Comparison of ENCODE assay signal across 16 cellular contexts in the genomic region with DNA sequence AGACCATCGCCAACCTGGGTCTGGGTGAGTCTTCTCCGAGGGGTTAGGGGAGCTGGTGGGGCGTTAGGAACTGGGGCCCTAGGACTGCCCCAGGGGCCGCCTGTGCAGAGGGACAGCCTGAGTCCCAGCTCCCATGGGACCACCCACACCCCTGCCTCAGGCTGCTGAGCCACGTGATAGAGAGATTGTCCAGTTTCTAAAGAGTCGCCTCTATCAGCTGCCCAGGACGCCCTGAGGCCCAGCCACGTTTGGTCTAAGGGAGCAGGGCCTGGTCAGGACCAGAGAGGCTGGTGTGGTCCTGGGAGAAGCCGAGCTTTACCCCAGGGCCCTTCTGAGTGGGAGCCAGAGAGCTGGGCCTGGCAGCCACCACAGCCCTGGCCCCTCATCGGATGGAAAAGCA.
A peak's percentile ranks its signal among the peaks of the same experiment; 100 is the strongest.
DNase-seq lines count a peak whose midpoint lies in the region; ATAC-seq and TF ChIP-seq lines count a peak whose summit lies in the region.
"Had no signal": no experiment of that assay in that cellular context is flagged by ENCODE, and none has a peak within 500 bp of the region (broad histone marks: within the 10 kb centered on the region; RNA-seq: fewer than 3 reads in every experiment).

No MANE protein-coding gene starts in this region.

- peak; percentile 5 for ATAC-seq in gastroesophageal sphincter
- no peak for ATAC-seq in HG03520 (IDR thresholded peaks at IDR 0.05; ENCODE audit: unreplicated experiment)

- no peak overlapping the region for H2AK5ac ChIP-seq in trophoblast cell (ENCODE audit: low read length)

- no peak overlapping the region for H3K23ac ChIP-seq in trophoblast cell (ENCODE audit: low read length)

- DNase-seq in H7, result peak; percentile 23
- no peak for DNase-seq in trophoblast cell
- no peak for DNase-seq in DMS153 (lab: John Stamatoyannopoulos, UW)
- DNase-seq in superior temporal gyrus (ENCODE audit: extremely low spot score), result no peak
- DNase-seq in head of caudate nucleus, result no peak
- DNase-seq: 8988T; Caco-2; CD4-positive, CD25-positive, alpha-beta regulatory T cell; DMS79 treated with DMSO at 0.1 percent for 48 hours; GF-D8; HCEC 1CT; KBM-7 had no signal

- H3K79me1 ChIP-seq in trophoblast cell (ENCODE audit: low read length), result peaks cover 9% of the 10 kb centered on the region

- no peak for TF ChIP-seq POLR2A in gastroesophageal sphincter (IDR thresholded peaks at IDR 0.05)

- peaks cover 10 to 42% (median 21%) of the 10 kb centered on the region in 11 experiments; a peak in 18 of 22 replicates for H3K36me3 ChIP-seq in BLaER1 treated with 17β-estradiol and CSF1 and Interleukin-3, amounts not matched to agents 10 nM and 100 nM
- H3K36me3 ChIP-seq in H7 (replicated peaks; ENCODE audit: control insufficient read depth, insufficient read depth, low read length), result no peaks in the 10 kb centered on the region
- H3K36me3 ChIP-seq in gastroesophageal sphincter, result peaks cover 0 to 32% of the 10 kb centered on the region in 2 donors
- H3K36me3 ChIP-seq in trophoblast cell (ENCODE audit: control insufficient read depth in 1 of 2, insufficient read depth in 2 of 2, low read length in 2 of 2), result peaks cover 2 to 7% of the 10 kb centered on the region in 2 experiments

- peak overlapping the region; percentile 20 for H3K14ac ChIP-seq in trophoblast cell (ENCODE audit: low read length)

- peak overlapping the region; percentile 31 for H3K18ac ChIP-seq in trophoblast cell (ENCODE audit: low read length)

- no peak overlapping the region for H2BK12ac ChIP-seq in trophoblast cell (ENCODE audit: low read length)

- peaks cover 0 to 5% (median 0%) of the 10 kb centered on the region in 11 experiments; a peak in 2 of 22 replicates for H4K20me1 ChIP-seq in BLaER1 treated with 17β-estradiol and CSF1 and Interleukin-3, amounts not matched to agents 10 nM and 100 nM

- 70% methylated on average over 2 of the region's 10 CpGs; no CpG with 5 or more reads in 1 of the 2 donors for WGBS in gastroesophageal sphincter (ENCODE audit: low coverage in 1 of 2), 2 donors
- no CpG with 5 or more reads among the region's 10 CpGs for WGBS in trophoblast cell (ENCODE audit: extremely low coverage, insufficient coverage, insufficient read length)

- peaks cover 0 to 38% (median 19%) of the 10 kb centered on the region in 10 experiments; a peak in 16 of 20 replicates for H3K4me1 ChIP-seq in BLaER1 treated with 17β-estradiol and CSF1 and Interleukin-3, amounts not matched to agents 10 nM and 100 nM
- H3K4me1 ChIP-seq in gastroesophageal sphincter (peaks cover 0 to 38% (median 0%) of the 10 kb centered on the region in 3 donors), trophoblast cell (ENCODE audit: control insufficient read depth in 1 of 2, insufficient read depth in 2 of 2, low read length in 2 of 2) (peaks cover 8 to 10% of the 10 kb centered on the region in 2 experiments)
- H3K4me1 ChIP-seq: Caco-2 had no signal

- H2AFZ ChIP-seq in trophoblast cell (ENCODE audit: insufficient read depth, low read length, poor library complexity), result no peak overlapping the region

- H3K9ac ChIP-seq in BLaER1 treated with 17β-estradiol and CSF1 and Interleukin-3, amounts not matched to agents 10 nM and 100 nM, result peak overlapping the region in 2 of 11 experiments; percentile 16; a peak in 3 of 22 replicates
- H3K9ac ChIP-seq in trophoblast cell (ENCODE audit: low read length), result no peak overlapping the region
- H3K9ac ChIP-seq: BLaER1 had no signal

- no peak overlapping the region for H2BK120ac ChIP-seq in trophoblast cell (ENCODE audit: insufficient read depth, low read length, poor library complexity)

- no peak overlapping the region for H2BK5ac ChIP-seq in trophoblast cell (ENCODE audit: low read depth, low read length, poor library complexity)

- no peak overlapping the region for H4K12ac ChIP-seq in trophoblast cell (ENCODE audit: low read depth, low read length)

- H3K27me3 ChIP-seq in BLaER1 treated with 17β-estradiol and CSF1 and Interleukin-3, amounts not matched to agents 10 nM and 100 nM, result no peaks in the 10 kb centered on the region
- no peaks in the 10 kb centered on the region; the same call in 1 of the 2 replicates for H3K27me3 ChIP-seq in H7 (ENCODE audit: control insufficient read depth, insufficient read depth, low read length)
- H3K27me3 ChIP-seq in gastroesophageal sphincter, result no peaks in the 10 kb centered on the region
- no peaks in the 10 kb centered on the region for H3K27me3 ChIP-seq in trophoblast cell (ENCODE audit: insufficient read depth, low read length)
- H3K27me3 ChIP-seq: BLaER1 had no signal

- TF ChIP-seq CTCF in gastroesophageal sphincter (IDR thresholded peaks at IDR 0.05), result no peak

- H4K8ac ChIP-seq in trophoblast cell (ENCODE audit: low read depth, low read length), result no peak overlapping the region

- H4K91ac ChIP-seq in trophoblast cell (ENCODE audit: low read depth, low read length), result peak overlapping the region; percentile 29

- H3K4ac ChIP-seq in trophoblast cell (ENCODE audit: low read depth, low read length), result no peak overlapping the region

- intact Hi-C loops in head of caudate nucleus (cut with DNase I), result no loop called here

- no peak overlapping the region for H3K4me3 ChIP-seq in BLaER1 treated with 17β-estradiol and CSF1 and Interleukin-3, amounts not matched to agents 10 nM and 100 nM
- H3K4me3 ChIP-seq in H7 (ENCODE audit: insufficient read depth, low read depth, low read length) (no peak overlapping the region), gastroesophageal sphincter (no peak overlapping the region), trophoblast cell (ENCODE audit: low read depth, low read length) (no peak overlapping the region)
- H3K4me3 ChIP-seq: BLaER1 had no signal

- no peak overlapping the region for H3K4me2 ChIP-seq in BLaER1 treated with 17β-estradiol and CSF1 and Interleukin-3, amounts not matched to agents 10 nM and 100 nM
- H3K4me2 ChIP-seq in trophoblast cell (ENCODE audit: low read length), result no peak overlapping the region
- H3K4me2 ChIP-seq: BLaER1 had no signal

- TF ChIP-seq EP300 in gastroesophageal sphincter (IDR thresholded peaks at IDR 0.05), result no peak

- H3K9me3 ChIP-seq in BLaER1 treated with 17β-estradiol and CSF1 and Interleukin-3, amounts not matched to agents 10 nM and 100 nM (replicated peaks in 1 of 11), result peaks cover 8 to 16% (median 11%) of the 10 kb centered on the region in 11 experiments
- peaks cover 0 to 10% (median 0%) of the 10 kb centered on the region in 3 donors for H3K9me3 ChIP-seq in gastroesophageal sphincter
- peaks cover 5% of the 10 kb centered on the region for H3K9me3 ChIP-seq in trophoblast cell (ENCODE audit: insufficient read depth, low read depth, low read length)
- H3K9me3 ChIP-seq: Caco-2 had no signal

- H3K27ac ChIP-seq in BLaER1 treated with 17β-estradiol and CSF1 and Interleukin-3, amounts not matched to agents 10 nM and 100 nM, result peak overlapping the region in 7 of 11 experiments; percentile 13 to 56 (median 35); a peak in 8 of 22 replicates
- H3K27ac ChIP-seq in gastroesophageal sphincter, result no peak overlapping the region
- H3K27ac ChIP-seq in trophoblast cell (ENCODE audit: low read depth, low read length), result peak overlapping the region; percentile 26
- H3K27ac ChIP-seq: BLaER1 had no signal

- H3K79me2 ChIP-seq in trophoblast cell (ENCODE audit: control insufficient read depth, insufficient read depth, low read length, poor library complexity), result no peaks in the 10 kb centered on the region

Comparison
In these comparisons a context has a peak if more than half of its experiments do, and no peak if none do; other contexts are left out.
1. H3K27ac ChIP-seq: peak in BLaER1 treated with 17β-estradiol and CSF1 and Interleukin-3, amounts not matched to agents 10 nM and 100 nM (7 of 11) and trophoblast cell (single experiment); none in gastroesophageal sphincter (0 of 4).